In the genomic region with DNA sequence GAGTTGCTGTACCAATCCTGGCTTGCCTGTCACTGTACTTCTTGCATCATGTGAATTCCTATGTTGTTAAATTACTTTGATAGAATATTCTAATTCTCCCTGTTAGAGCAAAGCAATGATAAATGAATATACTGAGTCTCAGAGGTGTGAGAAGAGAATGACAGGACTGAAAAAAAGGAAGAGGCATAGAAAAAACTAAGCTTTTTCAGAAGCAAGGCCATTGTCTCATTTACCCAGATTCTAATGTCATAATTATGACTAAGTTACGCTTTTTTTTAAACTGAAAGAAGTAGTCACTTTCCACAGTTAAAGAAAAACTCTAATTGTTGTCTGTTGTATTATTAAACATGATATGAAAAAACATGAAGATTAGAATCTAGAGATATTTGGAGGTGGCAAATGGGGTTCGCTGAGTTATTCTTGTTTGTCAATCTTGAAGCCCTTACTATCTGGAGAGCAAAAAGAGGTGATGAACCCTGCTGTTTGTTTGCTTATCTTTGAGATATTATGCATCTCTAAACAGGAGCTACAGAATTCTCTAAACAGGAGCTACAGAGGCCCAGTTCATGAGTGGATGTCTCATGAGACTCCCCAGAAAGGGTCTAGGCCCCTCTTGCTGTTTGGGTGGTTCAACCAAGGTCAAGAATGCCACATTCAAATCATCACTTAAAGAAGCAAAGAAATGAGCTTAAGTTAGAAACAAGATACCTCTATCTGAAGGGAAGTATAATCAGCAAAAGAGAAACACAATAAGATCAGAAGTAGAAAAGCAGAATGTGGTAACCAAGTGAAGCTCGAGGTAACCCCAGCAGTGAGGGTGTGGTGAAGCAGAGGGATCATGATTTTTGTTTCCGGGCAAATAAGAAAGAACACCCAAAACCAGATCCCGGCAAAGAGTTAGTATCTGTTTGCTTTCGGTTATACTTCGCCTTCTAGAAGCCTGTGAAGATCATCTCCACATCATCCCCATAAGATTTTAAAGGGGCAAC, we compare ENCODE assay signal across 16 cellular contexts. TPM values are rescaled to one million over a fixed set of nuclear protein-coding genes. Genes with fewer than 3 reads are reported as not detected.
DNase-seq lines count a peak whose midpoint lies in the region; ATAC-seq and TF ChIP-seq lines count a peak whose summit lies in the region.
"Had no signal": no experiment of that assay in that cellular context is flagged by ENCODE, and none has a peak within 500 bp of the region (broad histone marks: within the 10 kb centered on the region; RNA-seq: fewer than 3 reads in every experiment).

No MANE protein-coding gene starts in this region.

- DNase-seq in stimulated activated CD4-positive, alpha-beta T cell treated with anti-CD3 and anti-CD28 coated beads, Interleukin-15, amount 100 ng/mL, for 24 hours, result peak; percentile 31
- no peak for DNase-seq in stimulated activated CD4-positive, alpha-beta T cell treated with anti-CD3 and anti-CD28 coated beads, Interleukin-12 subunit alpha, Interleukin-12 subunit beta, amount 100 ng/mL, for 4 hours
- DNase-seq in activated CD8-positive, alpha-beta T cell treated with anti-CD3 and anti-CD28 coated beads for 36 hours, result peak; percentile 71
- DNase-seq in effector memory CD8-positive, alpha-beta T cell, result peak; percentile 20 to 46 (median 28)
- DNase-seq in NCI-H2081 treated with DMSO at 0.1 percent for 48 hours (lab: John Stamatoyannopoulos, UW), result no peak
- DNase-seq in EL, result no peak
- no peak for DNase-seq in right atrium auricular region (ENCODE audit: low spot score)
- DNase-seq: ACHN, anterior cingulate cortex, DND-41, foreskin keratinocyte, left colon, NCI-H524 had no signal

- CTCF ChIA-PET in activated CD8-positive, alpha-beta T cell treated with anti-CD3 and anti-CD28 coated beads for 36 hours (lab: Charles Lee), result interaction anchor here (0.7 to 1.7 kb wide), 11 partner anchors 10 to 154 kb away, joined by 3 to 7 read pairs (median 4); a partner anchor contains a TSS

- peaks cover 14% of the 10 kb centered on the region for H3K9me3 Mint-ChIP-seq in activated CD8-positive, alpha-beta T cell treated with anti-CD3 and anti-CD28 coated beads for 36 hours
- H3K9me3 Mint-ChIP-seq in effector memory CD8-positive, alpha-beta T cell, result peaks cover 0 to 9% of the 10 kb centered on the region in 2 donors

- peak overlapping the region; percentile 71 for H3K4me3 Mint-ChIP-seq in activated CD8-positive, alpha-beta T cell treated with anti-CD3 and anti-CD28 coated beads for 36 hours
- peak overlapping the region; percentile 63 to 67 for H3K4me3 Mint-ChIP-seq in effector memory CD8-positive, alpha-beta T cell

- H3K9me3 ChIP-seq in thymus (ENCODE audit: control insufficient read depth) (peaks cover 2% of the 10 kb centered on the region), right atrium auricular region (peaks cover 5 to 22% of the 10 kb centered on the region in 2 donors)
- H3K9me3 ChIP-seq: vagina had no signal

- 88% methylated on average over 7 of the region's 7 CpGs for WGBS in thymus

- H3K27me3 ChIP-seq in thymus (ENCODE audit: control insufficient read depth, insufficient read depth), result no peaks in the 10 kb centered on the region
- H3K27me3 ChIP-seq in right atrium auricular region, result no peaks in the 10 kb centered on the region
- H3K27me3 ChIP-seq: foreskin keratinocyte, vagina had no signal

- H3K36me3 ChIP-seq in thymus (ENCODE audit: control insufficient read depth, insufficient read depth) (no peaks in the 10 kb centered on the region), right atrium auricular region (no peaks in the 10 kb centered on the region)
- H3K36me3 ChIP-seq: vagina had no signal

- peak overlapping the region; percentile 33 for H3K27ac ChIP-seq in thymus (ENCODE audit: low read depth)
- H3K27ac ChIP-seq in right atrium auricular region, result no peak overlapping the region
- H3K27ac ChIP-seq: foreskin keratinocyte, parathyroid adenoma, vagina had no signal

- POLR2A ChIA-PET in activated CD8-positive, alpha-beta T cell treated with anti-CD3 and anti-CD28 coated beads for 36 hours (lab: Charles Lee), result interaction anchor here (0.6 to 1.2 kb wide), 9 partner anchors 10 to 64 kb away, joined by 3 to 5 read pairs (median 3); no protein-coding TSS in a partner anchor

- H3K27me3 Mint-ChIP-seq in activated CD8-positive, alpha-beta T cell treated with anti-CD3 and anti-CD28 coated beads for 36 hours, result no peaks in the 10 kb centered on the region
- H3K27me3 Mint-ChIP-seq in effector memory CD8-positive, alpha-beta T cell, result no peaks in the 10 kb centered on the region

- TF ChIP-seq CTCF in activated CD8-positive, alpha-beta T cell treated with anti-CD3 and anti-CD28 coated beads for 36 hours (IDR thresholded peaks at IDR 0.05), result no peak
- TF ChIP-seq CTCF in right atrium auricular region (IDR thresholded peaks at IDR 0.05), result no peak

- peak; percentile 84 for ATAC-seq in activated CD8-positive, alpha-beta T cell treated with anti-CD3 and anti-CD28 coated beads for 36 hours
- peak; percentile 88 for ATAC-seq in effector memory CD8-positive, alpha-beta T cell (replicated peaks)
- ATAC-seq: foreskin keratinocyte, left colon had no signal

- peaks cover 30% of the 10 kb centered on the region for H3K36me3 Mint-ChIP-seq in activated CD8-positive, alpha-beta T cell treated with anti-CD3 and anti-CD28 coated beads for 36 hours (ENCODE audit: low read depth)
- H3K36me3 Mint-ChIP-seq in effector memory CD8-positive, alpha-beta T cell (ENCODE audit: insufficient read depth), result no peaks in the 10 kb centered on the region

- intact Hi-C loops in activated CD8-positive, alpha-beta T cell treated with anti-CD3 and anti-CD28 coated beads for 36 hours (cut with micrococcal nuclease), result no loop called here

- H3K4me3 ChIP-seq in thymus (ENCODE audit: low read length), result no peak overlapping the region
- no peak overlapping the region for H3K4me3 ChIP-seq in right atrium auricular region
- H3K4me3 ChIP-seq: vagina had no signal

- peaks cover 56% of the 10 kb centered on the region for H3K4me1 Mint-ChIP-seq in activated CD8-positive, alpha-beta T cell treated with anti-CD3 and anti-CD28 coated beads for 36 hours (ENCODE audit: low read depth)
- H3K4me1 Mint-ChIP-seq in effector memory CD8-positive, alpha-beta T cell (ENCODE audit: low read depth in 2 of 2), result peaks cover 27 to 46% of the 10 kb centered on the region in 2 donors

- H3K27ac Mint-ChIP-seq in activated CD8-positive, alpha-beta T cell treated with anti-CD3 and anti-CD28 coated beads for 36 hours, result peak overlapping the region; percentile 96
- H3K27ac Mint-ChIP-seq in effector memory CD8-positive, alpha-beta T cell, result peak overlapping the region; percentile 81 to 88

- H3K4me1 ChIP-seq in thymus (ENCODE audit: control insufficient read depth, insufficient read depth, low read length) (no peaks in the 10 kb centered on the region), right atrium auricular region (no peaks in the 10 kb centered on the region)
- H3K4me1 ChIP-seq: parathyroid adenoma had no signal

RNA-seq across cellular contexts. Expression of a gene that starts 33.3 kb away (rescaled TPM):
- total RNA-seq in activated CD8-positive, alpha-beta T cell treated with anti-CD3 and anti-CD28 coated beads for 36 hours, result 10 to 100 TPM; 79.5 to 80.1 TPM
- polyA plus RNA-seq in thymus, result 17.2 TPM
- under 1 TPM; 0.43 to 0.56 TPM for total RNA-seq in right atrium auricular region
- total RNA-seq: foreskin keratinocyte had no signal
- polyA plus RNA-seq: foreskin keratinocyte had no signal

Comparison
In these comparisons a context has a peak if more than half of its experiments do, and no peak if none do; other contexts are left out.
1. DNase-seq: peak in stimulated activated CD4-positive, alpha-beta T cell treated with anti-CD3 and anti-CD28 coated beads, Interleukin-15, amount 100 ng/mL, for 24 hours (single experiment), activated CD8-positive, alpha-beta T cell treated with anti-CD3 and anti-CD28 coated beads for 36 hours (single experiment) and effector memory CD8-positive, alpha-beta T cell (3 of 3); none in stimulated activated CD4-positive, alpha-beta T cell treated with anti-CD3 and anti-CD28 coated beads, Interleukin-12 subunit alpha, Interleukin-12 subunit beta, amount 100 ng/mL, for 4 hours (single experiment), NCI-H2081 treated with DMSO at 0.1 percent for 48 hours (single experiment), EL (single experiment) and right atrium auricular region (single experiment).
2. RNA of a gene that starts 33.3 kb away (total RNA-seq): 79.5 to 80.1 TPM in activated CD8-positive, alpha-beta T cell treated with anti-CD3 and anti-CD28 coated beads for 36 hours; 0.43 to 0.56 TPM in right atrium auricular region; every median in the first group is over 10 times any median in the second.